Comparison of ENCODE assay signal across 14 cellular contexts in genomic region chr5:146832985-146833732, GRCh38.
"Had no signal": no experiment of that assay in that cellular context is flagged by ENCODE, and none has a peak within 500 bp of the region (broad histone marks: within the 10 kb centered on the region; RNA-seq: fewer than 3 reads in every experiment).

No MANE protein-coding gene starts in this region.

- H3K36me3 Mint-ChIP-seq: activated naive CD8-positive, alpha-beta T cell treated with anti-CD3 and anti-CD28 coated beads, Interleukin-2, amount 10 ng/mL, durations not matched to agents 7 days and 5 days had no signal

- DNase-seq: activated CD4-positive, alpha-beta T cell treated with anti-CD3 and anti-CD28 coated beads for 1 hour; activated naive CD4-positive, alpha-beta T cell treated with Interleukin-2 at 50 U/mL for 16 hours; activated naive CD8-positive, alpha-beta T cell treated with anti-CD3 and anti-CD28 coated beads, Interleukin-2, amount 10 ng/mL, durations not matched to agents 7 days and 5 days; brain microvascular endothelial cell; colonic mucosa; heart right ventricle; immature natural killer cell; nephron progenitor cell; occipital lobe; stimulated activated naive CD4-positive, alpha-beta T cell treated with Interleukin-2 at 50 U/mL for 16 hours; thyroid gland; WERI-Rb-1 had no signal

- H3K4me1 ChIP-seq: colonic mucosa, heart right ventricle, thyroid gland had no signal

- H3K9me3 Mint-ChIP-seq: activated naive CD8-positive, alpha-beta T cell treated with anti-CD3 and anti-CD28 coated beads, Interleukin-2, amount 10 ng/mL, durations not matched to agents 7 days and 5 days; central memory CD8-positive, alpha-beta T cell; immature natural killer cell; nephron progenitor cell; T-helper 1 cell treated with Interleukin-12 subunit alpha and Interleukin-12 subunit beta and Interleukin-4 antibody, amounts not matched to agents 30 μg/mL and 1 μg/mL, for 36 hours had no signal

- H3K36me3 ChIP-seq: brain microvascular endothelial cell, colonic mucosa, heart right ventricle, thyroid gland, WERI-Rb-1 had no signal

- H3K4me3 Mint-ChIP-seq: activated naive CD8-positive, alpha-beta T cell treated with anti-CD3 and anti-CD28 coated beads, Interleukin-2, amount 10 ng/mL, durations not matched to agents 7 days and 5 days; central memory CD8-positive, alpha-beta T cell; immature natural killer cell; nephron progenitor cell; T-helper 1 cell treated with Interleukin-12 subunit alpha and Interleukin-12 subunit beta and Interleukin-4 antibody, amounts not matched to agents 30 μg/mL and 1 μg/mL, for 36 hours had no signal

- H3K27ac Mint-ChIP-seq: activated naive CD8-positive, alpha-beta T cell treated with anti-CD3 and anti-CD28 coated beads, Interleukin-2, amount 10 ng/mL, durations not matched to agents 7 days and 5 days; nephron progenitor cell; T-helper 1 cell treated with Interleukin-12 subunit alpha and Interleukin-12 subunit beta and Interleukin-4 antibody, amounts not matched to agents 30 μg/mL and 1 μg/mL, for 36 hours had no signal

- ATAC-seq: heart right ventricle had no signal

- H3K27me3 ChIP-seq: brain microvascular endothelial cell, colonic mucosa, heart right ventricle, thyroid gland had no signal

- H3K4me3 ChIP-seq: colonic mucosa, heart right ventricle, thyroid gland had no signal

- H3K4me1 Mint-ChIP-seq: activated naive CD8-positive, alpha-beta T cell treated with anti-CD3 and anti-CD28 coated beads, Interleukin-2, amount 10 ng/mL, durations not matched to agents 7 days and 5 days had no signal

- H3K9me3 ChIP-seq: colonic mucosa, heart right ventricle, thyroid gland had no signal

- H3K27me3 Mint-ChIP-seq: central memory CD8-positive, alpha-beta T cell had no signal

- H3K27ac ChIP-seq: brain microvascular endothelial cell, colonic mucosa, heart right ventricle, thyroid gland, WERI-Rb-1 had no signal
